In genomic region chr11:23865341-23865975, GRCh38 we compare ENCODE assay signal across 27 cellular contexts.
DNase-seq lines count a peak whose midpoint lies in the region; ATAC-seq and TF ChIP-seq lines count a peak whose summit lies in the region.
"Had no signal": no experiment of that assay in that cellular context is flagged by ENCODE, and none has a peak within 500 bp of the region (broad histone marks: within the 10 kb centered on the region; RNA-seq: fewer than 3 reads in every experiment).

No MANE protein-coding gene starts in this region.

- H3K9ac ChIP-seq in mesendoderm (ENCODE audit: low read length) = no peak overlapping the region

- H4K5ac ChIP-seq in mesendoderm (ENCODE audit: low read length) = no peak overlapping the region

- no peak overlapping the region for H3K4ac ChIP-seq in mesendoderm (ENCODE audit: low read depth, low read length)

- H3K56ac ChIP-seq in mesendoderm (ENCODE audit: low read length) = no peak overlapping the region

- no peak overlapping the region for H3K27ac ChIP-seq in mesendoderm (ENCODE audit: low read depth, low read length)
- H3K27ac ChIP-seq in ovary = no peak overlapping the region
- H3K27ac ChIP-seq: WERI-Rb-1 had no signal

- no CpG with 5 or more reads among the region's 4 CpGs for WGBS in mesendoderm (ENCODE audit: extremely low coverage, insufficient coverage, low lambda C conversion rate)
- 79 to 84% (median 82%) methylated on average over 4 of the region's 4 CpGs for WGBS in ovary, 3 donors

- no peaks in the 10 kb centered on the region for H3K79me2 ChIP-seq in mesendoderm (ENCODE audit: control insufficient read depth, insufficient read depth, low read length)

- TF ChIP-seq POLR2A in ovary (IDR thresholded peaks at IDR 0.05) = no peak

- H3K36me3 ChIP-seq in BJ (ENCODE audit: control insufficient read depth, insufficient read depth, low read length) = no peaks in the 10 kb centered on the region
- no peaks in the 10 kb centered on the region for H3K36me3 ChIP-seq in mesendoderm (ENCODE audit: control insufficient read depth, insufficient read depth, low read length)
- H3K36me3 ChIP-seq in ovary = no peaks in the 10 kb centered on the region
- H3K36me3 ChIP-seq: WERI-Rb-1 had no signal

- peak; percentile 65 for DNase-seq in BJ (ENCODE audit: low read depth)
- DNase-seq in GM04504 (ENCODE audit: low read depth) = peak; percentile 27
- DNase-seq in amniotic epithelial cell (ENCODE audit: low read depth) = peak; percentile 54
- DNase-seq in mesendoderm = no peak
- DNase-seq in ovary = no peak
- DNase-seq: activated CD4-positive, alpha-beta T cell treated with anti-CD3 and anti-CD28 coated beads for 48 hours; activated naive CD8-positive, alpha-beta T cell treated with anti-CD3 and anti-CD28 coated beads, Interleukin-2, amount 50 U/mL, for 24 hours; activated T-cell treated with anti-CD3 and anti-CD28 coated beads, Interleukin-2, amount 50 U/mL, for 48 hours; Calu3; head of caudate nucleus; kidney; MV-4-11; NCI-H1436 treated with DMSO at 0.1 percent for 48 hours; NCI-H2171; NCI-H524; posterior cingulate gyrus; right cardiac atrium; SHP77; stimulated activated CD4-positive, alpha-beta T cell treated with anti-CD3 and anti-CD28 coated beads, Interleukin-12 subunit alpha, Interleukin-12 subunit beta, amount 100 ng/mL, for 4 hours; stimulated activated CD4-positive, alpha-beta T cell treated with anti-CD3 and anti-CD28 coated beads, Interleukin-4, amount 100 ng/mL, for 1 hour; SW 1271; T-helper 9 cell; WERI-Rb-1 had no signal

- no peak for TF ChIP-seq CTCF in BJ (IDR thresholded peaks at IDR 0.05; ENCODE audit: insufficient read depth, low read depth, low read length)
- TF ChIP-seq CTCF in ovary (IDR thresholded peaks at IDR 0.05) = no peak

- no peak overlapping the region for H3K4me3 ChIP-seq in BJ (ENCODE audit: low read depth, low read length)
- H3K4me3 ChIP-seq in mesendoderm (ENCODE audit: low read length) = no peak overlapping the region
- no peak overlapping the region for H3K4me3 ChIP-seq in ovary
- H3K4me3 ChIP-seq: K562 had no signal

- H3K4me2 ChIP-seq in mesendoderm (ENCODE audit: low read length) = no peak overlapping the region

- intact Hi-C loops in ovary (cut with DNase I) = no loop called here

- H2AK5ac ChIP-seq in mesendoderm (ENCODE audit: low read length) = no peak overlapping the region

- no peaks in the 10 kb centered on the region for H3K4me1 ChIP-seq in mesendoderm (ENCODE audit: control insufficient read depth, low read depth, low read length)
- no peaks in the 10 kb centered on the region for H3K4me1 ChIP-seq in ovary (ENCODE audit: insufficient read depth)

- H4K8ac ChIP-seq in mesendoderm (ENCODE audit: low read depth, low read length) = no peak overlapping the region

- no peak overlapping the region for H3K23ac ChIP-seq in mesendoderm (ENCODE audit: low read length)

- H2BK120ac ChIP-seq in mesendoderm (ENCODE audit: low read depth, low read length) = no peak overlapping the region

- TF ChIP-seq EP300 in ovary (IDR thresholded peaks at IDR 0.05) = no peak

- H3K18ac ChIP-seq in mesendoderm (ENCODE audit: low read length) = peak overlapping the region; percentile 80

- POLR2A ChIA-PET in BJ (lab: Charles Lee) = no interaction called here

- CTCF ChIA-PET in BJ (lab: Yijun Ruan, JAX) = no interaction called here

- no peaks in the 10 kb centered on the region for H3K9me3 ChIP-seq in ovary

- no peaks in the 10 kb centered on the region for H3K79me1 ChIP-seq in mesendoderm (ENCODE audit: low read length)

- no peak overlapping the region for H2BK5ac ChIP-seq in mesendoderm (ENCODE audit: low read length)

- no peak overlapping the region for H2BK15ac ChIP-seq in mesendoderm (replicated peaks; ENCODE audit: low read depth)

- ATAC-seq in HG03439 (IDR thresholded peaks at IDR 0.05; ENCODE audit: unreplicated experiment) = no peak
- no peak for ATAC-seq in HG02938 (IDR thresholded peaks at IDR 0.05; ENCODE audit: unreplicated experiment)
- ATAC-seq: activated naive CD8-positive, alpha-beta T cell treated with anti-CD3 and anti-CD28 coated beads, Interleukin-2, amount 50 U/mL, for 24 hours; K562; Panc1; right cardiac atrium had no signal

- no peaks in the 10 kb centered on the region for H3K27me3 ChIP-seq in BJ (ENCODE audit: control insufficient read depth, insufficient read depth, low read length)
- H3K27me3 ChIP-seq in mesendoderm (ENCODE audit: insufficient read depth, low read length, poor library complexity) = no peaks in the 10 kb centered on the region
- no peaks in the 10 kb centered on the region for H3K27me3 ChIP-seq in ovary

Comparison
In these comparisons a context has a peak if more than half of its experiments do, and no peak if none do; other contexts are left out.
1. DNase-seq: peak in BJ (single experiment), GM04504 (single experiment) and amniotic epithelial cell (single experiment); none in mesendoderm (single experiment) and ovary (0 of 5).